In genomic region chr4:92235741-92236140, GRCh38 we compare ENCODE assay signal across 1 cellular context.
TF ChIP-seq lines count a peak whose summit lies in the region.

No MANE protein-coding gene starts in this region.

TF ChIP-seq in WTC11, 78 proteins besides CTCF, POLR2A, EP300 and RAD21 (continued from another document):
- TF ChIP-seq ZNF532 (CRISPR knock-in tag; IDR thresholded peaks at IDR 0.05; ENCODE audit: borderline replicate concordance) (no peak), NR1H2 (CRISPR knock-in tag; IDR thresholded peaks at IDR 0.05) (no peak), RELA (CRISPR knock-in tag; IDR thresholded peaks at IDR 0.05; ENCODE audit: borderline replicate concordance) (no peak), IRF2 (CRISPR knock-in tag; IDR thresholded peaks at IDR 0.05; ENCODE audit: borderline replicate concordance, low read depth) (no peak)
